ENCODE assay signal across 22 cellular contexts in the genomic region with DNA sequence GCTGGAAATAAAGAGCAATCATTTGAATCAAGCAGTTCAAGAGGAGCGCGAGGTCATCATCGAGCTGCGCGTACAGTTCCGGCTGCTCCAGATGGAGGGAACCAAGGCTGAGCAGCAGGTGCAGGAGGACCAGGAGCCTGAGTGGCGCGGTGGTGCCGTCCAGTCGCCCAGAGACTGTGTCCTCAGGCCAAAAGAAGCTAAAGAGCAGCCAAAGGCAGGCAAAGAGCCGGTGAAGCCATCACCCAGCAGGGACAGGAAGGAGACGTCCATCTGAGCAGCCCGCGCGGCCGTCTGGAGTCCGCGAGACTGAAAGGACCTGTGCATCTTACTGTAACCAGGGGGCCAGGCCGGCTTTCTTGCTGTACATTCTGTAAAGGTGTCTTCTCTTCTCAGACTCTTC.
"Had no signal": no experiment of that assay in that cellular context is flagged by ENCODE, and none has a peak within 500 bp of the region (broad histone marks: within the 10 kb centered on the region; RNA-seq: fewer than 3 reads in every experiment).

No MANE protein-coding gene starts in this region.

- DNase-seq: cerebellar nuclear complex; dorsolateral prefrontal cortex; effector CD8-positive, alpha-beta T cell; endodermal cell; foreskin fibroblast; gastrocnemius medialis; left cardiac atrium; natural killer cell; sigmoid colon; stimulated activated CD4-positive, alpha-beta T cell treated with anti-CD3 and anti-CD28 coated beads, Interleukin-4, amount 100 ng/mL, for 4 hours; stimulated activated naive CD8-positive, alpha-beta T cell treated with anti-CD3 and anti-CD28 coated beads, Interleukin-15, Interleukin-2, amounts not matched to agents 100 U/mL and 50 U/mL, for 24 hours; substantia nigra had no signal

- H3K27ac ChIP-seq: dorsolateral prefrontal cortex, epithelial cell of prostate, gastrocnemius medialis, hepatocyte, left lung, neutrophil, pancreas, sigmoid colon, thoracic aorta, tibial nerve, upper lobe of left lung had no signal

- H3K4me1 ChIP-seq: gastrocnemius medialis, left lung, pancreas, sigmoid colon, tibial nerve, upper lobe of left lung had no signal

- H3K27me3 ChIP-seq: dorsolateral prefrontal cortex, gastrocnemius medialis, hepatocyte, left lung, neutrophil, pancreas, sigmoid colon, tibial nerve, upper lobe of left lung had no signal

- H3K9me3 ChIP-seq: gastrocnemius medialis, left lung, neutrophil, pancreas, sigmoid colon, thoracic aorta, tibial nerve, upper lobe of left lung had no signal

- ATAC-seq: esophagus mucosa; gastrocnemius medialis; left cardiac atrium; left lung; natural killer cell; pancreas; stimulated activated naive CD8-positive, alpha-beta T cell treated with anti-CD3 and anti-CD28 coated beads, Interleukin-15, Interleukin-2, amounts not matched to agents 100 U/mL and 50 U/mL, for 24 hours had no signal

- H3K4me3 ChIP-seq: dorsolateral prefrontal cortex, gastrocnemius medialis, hepatocyte, left lung, lung, pancreas, sigmoid colon, thoracic aorta, tibial nerve, upper lobe of left lung had no signal

- H3K36me3 ChIP-seq: gastrocnemius medialis, left lung, neutrophil, pancreas, sigmoid colon, thoracic aorta, tibial nerve, upper lobe of left lung had no signal
